Comparison of ENCODE assay signal across 3 cellular contexts in the genomic region with DNA sequence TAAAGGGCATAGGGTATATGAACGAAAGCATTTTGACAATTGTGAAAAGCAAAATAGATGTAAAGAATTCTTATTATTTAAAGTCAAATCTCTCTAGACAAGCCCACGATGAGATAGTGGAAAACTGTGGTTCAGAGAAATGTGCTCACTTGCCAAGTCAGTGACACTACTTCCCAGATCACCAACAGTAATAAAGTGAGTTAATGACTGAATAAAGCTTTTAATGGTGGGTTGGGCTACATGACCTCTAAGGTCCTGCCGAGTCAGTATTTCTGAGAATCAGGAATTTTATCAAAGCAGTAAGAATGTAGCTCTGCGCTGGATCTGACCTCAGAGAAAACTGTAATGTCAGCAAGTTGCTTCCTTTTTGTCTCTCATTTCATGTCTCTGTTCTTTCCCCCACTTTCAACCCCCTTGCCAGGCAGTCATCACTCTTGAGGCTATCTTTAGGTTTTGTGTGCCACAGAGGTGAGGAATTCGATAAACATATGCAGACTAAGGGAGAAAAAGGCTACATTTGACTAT.
TF ChIP-seq lines count a peak whose summit lies in the region.

No MANE protein-coding gene starts in this region.

TF ChIP-seq in HepG2, 621 proteins besides CTCF, POLR2A, EP300 and RAD21:
- peak; percentile 61 for TF ChIP-seq MAFF (IDR thresholded peaks at IDR 0.05; ENCODE audit: low read depth, low read length)
- no peak for TF ChIP-seq ZFAT (CRISPR knock-in tag; conservative IDR thresholded peaks at IDR 0.05)
- no peak for TF ChIP-seq ZSCAN22 (CRISPR knock-in tag; IDR thresholded peaks at IDR 0.05)
- no peak for TF ChIP-seq ZNF318 (CRISPR knock-in tag; IDR thresholded peaks at IDR 0.05)
- TF ChIP-seq RELA (CRISPR knock-in tag; IDR thresholded peaks at IDR 0.05), result no peak
- peak; percentile 56 to 76; a peak in 3 of 4 replicates for TF ChIP-seq MAFK (conservative IDR thresholded peaks at IDR 0.05 in 1 of 2, IDR thresholded peaks at IDR 0.05 in 1 of 2; ENCODE audit: low read length in 2 of 2)
- TF ChIP-seq NONO (IDR thresholded peaks at IDR 0.05), result no peak
- TF ChIP-seq NONO (CRISPR knock-in tag; conservative IDR thresholded peaks at IDR 0.05), result no peak

TF ChIP-seq in K562, 482 proteins besides CTCF, POLR2A, EP300 and RAD21:
- peak; percentile 60 for TF ChIP-seq MAFG (tag; conservative IDR thresholded peaks at IDR 0.05)
- peak; percentile 76 for TF ChIP-seq ZNF316 (IDR thresholded peaks at IDR 0.05)
- TF ChIP-seq C11orf30 (IDR thresholded peaks at IDR 0.05; ENCODE audit: low read depth), result peak; percentile 64
- peak; percentile 48; the same call in 1 of the 2 replicates for TF ChIP-seq MAFF (IDR thresholded peaks at IDR 0.05; ENCODE audit: low read length)
- TF ChIP-seq MAFK (IDR thresholded peaks at IDR 0.05; ENCODE audit: low read length), result 0 out of 2 replicates have a peak, but pooled peaks have one; percentile 19
- TF ChIP-seq TAL1 (IDR thresholded peaks at IDR 0.05), result no peak
- TF ChIP-seq, protein P1, sequence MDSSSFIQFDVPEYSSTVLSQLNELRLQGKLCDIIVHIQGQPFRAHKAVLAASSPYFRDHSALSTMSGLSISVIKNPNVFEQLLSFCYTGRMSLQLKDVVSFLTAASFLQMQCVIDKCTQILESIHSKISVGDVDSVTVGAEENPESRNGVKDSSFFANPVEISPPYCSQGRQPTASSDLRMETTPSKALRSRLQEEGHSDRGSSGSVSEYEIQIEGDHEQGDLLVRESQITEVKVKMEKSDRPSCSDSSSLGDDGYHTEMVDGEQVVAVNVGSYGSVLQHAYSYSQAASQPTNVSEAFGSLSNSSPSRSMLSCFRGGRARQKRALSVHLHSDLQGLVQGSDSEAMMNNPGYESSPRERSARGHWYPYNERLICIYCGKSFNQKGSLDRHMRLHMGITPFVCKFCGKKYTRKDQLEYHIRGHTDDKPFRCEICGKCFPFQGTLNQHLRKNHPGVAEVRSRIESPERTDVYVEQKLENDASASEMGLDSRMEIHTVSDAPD (CRISPR knock-in tag; IDR thresholded peaks at IDR 0.05), result no peak
- TF ChIP-seq, protein P2, sequence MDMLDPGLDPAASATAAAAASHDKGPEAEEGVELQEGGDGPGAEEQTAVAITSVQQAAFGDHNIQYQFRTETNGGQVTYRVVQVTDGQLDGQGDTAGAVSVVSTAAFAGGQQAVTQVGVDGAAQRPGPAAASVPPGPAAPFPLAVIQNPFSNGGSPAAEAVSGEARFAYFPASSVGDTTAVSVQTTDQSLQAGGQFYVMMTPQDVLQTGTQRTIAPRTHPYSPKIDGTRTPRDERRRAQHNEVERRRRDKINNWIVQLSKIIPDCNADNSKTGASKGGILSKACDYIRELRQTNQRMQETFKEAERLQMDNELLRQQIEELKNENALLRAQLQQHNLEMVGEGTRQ (CRISPR knock-in tag; IDR thresholded peaks at IDR 0.05), result no peak
- TF ChIP-seq KLF13 (tag; IDR thresholded peaks at IDR 0.05; ENCODE audit: borderline replicate concordance, low read depth), result no peak
- TF ChIP-seq BRF2 (IDR thresholded peaks at IDR 0.05; ENCODE audit: borderline replicate concordance, insufficient read depth, insufficient read length), result no peak
- TF ChIP-seq, protein P3, sequence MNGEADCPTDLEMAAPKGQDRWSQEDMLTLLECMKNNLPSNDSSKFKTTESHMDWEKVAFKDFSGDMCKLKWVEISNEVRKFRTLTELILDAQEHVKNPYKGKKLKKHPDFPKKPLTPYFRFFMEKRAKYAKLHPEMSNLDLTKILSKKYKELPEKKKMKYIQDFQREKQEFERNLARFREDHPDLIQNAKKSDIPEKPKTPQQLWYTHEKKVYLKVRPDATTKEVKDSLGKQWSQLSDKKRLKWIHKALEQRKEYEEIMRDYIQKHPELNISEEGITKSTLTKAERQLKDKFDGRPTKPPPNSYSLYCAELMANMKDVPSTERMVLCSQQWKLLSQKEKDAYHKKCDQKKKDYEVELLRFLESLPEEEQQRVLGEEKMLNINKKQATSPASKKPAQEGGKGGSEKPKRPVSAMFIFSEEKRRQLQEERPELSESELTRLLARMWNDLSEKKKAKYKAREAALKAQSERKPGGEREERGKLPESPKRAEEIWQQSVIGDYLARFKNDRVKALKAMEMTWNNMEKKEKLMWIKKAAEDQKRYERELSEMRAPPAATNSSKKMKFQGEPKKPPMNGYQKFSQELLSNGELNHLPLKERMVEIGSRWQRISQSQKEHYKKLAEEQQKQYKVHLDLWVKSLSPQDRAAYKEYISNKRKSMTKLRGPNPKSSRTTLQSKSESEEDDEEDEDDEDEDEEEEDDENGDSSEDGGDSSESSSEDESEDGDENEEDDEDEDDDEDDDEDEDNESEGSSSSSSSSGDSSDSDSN (IDR thresholded peaks at IDR 0.05; ENCODE audit: borderline replicate concordance in 1 of 2, low read depth in 2 of 2, low read length in 2 of 2), result no peak

TF ChIP-seq in liver, 16 proteins besides CTCF, POLR2A, EP300 and RAD21:
- TF ChIP-seq ATF3 (IDR thresholded peaks at IDR 0.05) (no peak), NR2F2 (IDR thresholded peaks at IDR 0.05) (peak; percentile 37), JUND (IDR thresholded peaks at IDR 0.05) (no peak), HNF4G (IDR thresholded peaks at IDR 0.05) (no peak)
TF ChIP-seq in liver: peak in this region for 1.
